Comparison of ENCODE assay signal across 8 cellular contexts in the genomic region with DNA sequence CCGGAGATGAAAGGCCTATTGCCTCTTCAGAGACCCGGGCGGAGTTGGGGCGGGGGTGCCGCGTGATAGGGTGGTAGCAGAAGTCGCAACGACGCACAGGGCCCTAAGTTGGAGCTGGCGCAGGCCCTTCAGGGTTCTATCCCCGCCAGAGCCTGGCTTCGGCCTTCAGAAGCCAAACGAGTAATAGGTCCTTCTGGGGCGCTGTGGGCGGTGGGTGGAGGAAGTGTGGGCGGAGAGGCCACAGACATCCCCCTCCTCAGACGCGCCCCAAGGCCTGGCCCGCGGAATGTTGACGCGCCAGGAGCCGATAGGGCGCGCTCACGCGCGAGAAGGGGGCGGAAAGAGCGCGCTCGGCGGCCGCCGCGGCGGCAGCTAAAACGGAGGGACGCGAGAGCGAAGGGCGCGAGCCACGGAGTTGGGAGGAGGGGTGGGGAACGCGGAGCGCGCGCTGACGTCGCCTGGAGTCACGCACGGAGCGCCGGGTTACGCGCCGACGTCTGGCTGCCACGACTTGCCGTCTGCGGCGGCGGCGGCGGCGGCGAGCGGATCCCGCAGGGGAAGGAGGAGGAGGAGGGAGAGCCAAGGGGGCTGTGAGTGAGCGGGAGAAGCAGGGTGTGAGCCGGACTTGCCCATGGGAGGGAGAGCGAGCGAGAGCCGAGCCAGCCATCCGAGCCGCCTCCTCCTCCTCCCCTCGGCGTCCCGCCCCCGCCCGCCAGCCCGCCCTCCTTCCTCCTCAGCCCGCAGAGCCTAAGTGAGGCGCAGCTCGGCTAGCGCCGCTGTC. TPM values are rescaled to one million over a fixed set of nuclear protein-coding genes. Genes with fewer than 3 reads are reported as not detected.
DNase-seq lines count a peak whose midpoint lies in the region; TF ChIP-seq lines count a peak whose summit lies in the region.

No MANE protein-coding gene starts in this region.

- no peak for TF ChIP-seq CTCF in GM20000 (IDR thresholded peaks at IDR 0.05; ENCODE audit: extremely low read depth, missing control alignments)
- TF ChIP-seq CTCF in endothelial cell (IDR thresholded peaks at IDR 0.05; ENCODE audit: unreplicated experiment), result no peak

- peaks cover 32% of the 10 kb centered on the region for H3K4me1 Mint-ChIP-seq in endothelial cell (ENCODE audit: unreplicated experiment)

- peak; percentile 94 for DNase-seq in Caki2 (ENCODE audit: low read depth)
- DNase-seq in GM20000 (ENCODE audit: low spot score), result peak; percentile 95
- DNase-seq in HT-29 (ENCODE audit: low spot score), result peak; percentile 94
- DNase-seq in NOMO-1 treated with dmso at 0.1 percent for 144 hours (lab: John Stamatoyannopoulos, UW; ENCODE audit: unreplicated experiment), result peak; percentile 91
- peak; percentile 93 for DNase-seq in activated CD8-positive, alpha-beta memory T cell treated with anti-CD3 and anti-CD28 coated beads, Interleukin-2, amount 50 U/mL, for 4 hours
- DNase-seq in endothelial cell (ENCODE audit: low spot score), result peak; percentile 85
- peak; percentile 87 for DNase-seq in middle frontal gyrus (ENCODE audit: extremely low spot score, low spot score)
- DNase-seq in stimulated activated CD8-positive, alpha-beta memory T cell treated with anti-CD3 and anti-CD28 coated beads, Interleukin-2, amount 100 ng/mL, for 1 hour (ENCODE audit: low read depth in 2 of 2), result peak; percentile 85 to 91

- H3K27ac Mint-ChIP-seq in endothelial cell (ENCODE audit: unreplicated experiment), result peak overlapping the region; percentile 77

- in situ Hi-C loops in Caki2 (cut with HindIII; ENCODE audit: low pct_unique_long_range_greater_than_20kb, low sequenced_read_pairs), result no loop called here

- peak overlapping the region; percentile 91 for H3K4me3 Mint-ChIP-seq in endothelial cell (ENCODE audit: unreplicated experiment)

- H3K9me3 Mint-ChIP-seq in endothelial cell (ENCODE audit: unreplicated experiment), result no peaks in the 10 kb centered on the region

- H3K27me3 Mint-ChIP-seq in endothelial cell (ENCODE audit: unreplicated experiment), result peaks cover 18% of the 10 kb centered on the region

- H3K36me3 Mint-ChIP-seq in endothelial cell (ENCODE audit: low read depth, unreplicated experiment), result peaks cover 4% of the 10 kb centered on the region

RNA-seq across cellular contexts. Expression of a gene that starts 6.4 kb away (rescaled TPM):
- 2.6 and 4.5 TPM in 2 replicates for total RNA-seq in Caki2 (2014; rRNA removed; shearing (Covaris generic); ENCODE audit: low replicate concordance)
- total RNA-seq in HT-29 (2014; rRNA removed; shearing (Covaris generic)), result 9.9 and 11.3 TPM in 2 replicates
- total RNA-seq in endothelial cell (ENCODE audit: unreplicated experiment), result 6.2 TPM

RNA-seq across cellular contexts. Expression of a gene that starts 18.2 kb away (rescaled TPM):
- total RNA-seq in Caki2 (2014; rRNA removed; shearing (Covaris generic); ENCODE audit: low replicate concordance), result 1.5 TPM in 1 of 2 replicates, not detected in the other
- 1.1 and 1.7 TPM in 2 replicates for total RNA-seq in HT-29 (2014; rRNA removed; shearing (Covaris generic))
- 1.3 TPM for total RNA-seq in endothelial cell (ENCODE audit: unreplicated experiment)

Comparison
In these comparisons a context has a peak if more than half of its experiments do, and no peak if none do; other contexts are left out.
1. Peak in every context shown above with its lines: DNase-seq.